ENCODE assay signal across 1 cellular context in the genomic region with DNA sequence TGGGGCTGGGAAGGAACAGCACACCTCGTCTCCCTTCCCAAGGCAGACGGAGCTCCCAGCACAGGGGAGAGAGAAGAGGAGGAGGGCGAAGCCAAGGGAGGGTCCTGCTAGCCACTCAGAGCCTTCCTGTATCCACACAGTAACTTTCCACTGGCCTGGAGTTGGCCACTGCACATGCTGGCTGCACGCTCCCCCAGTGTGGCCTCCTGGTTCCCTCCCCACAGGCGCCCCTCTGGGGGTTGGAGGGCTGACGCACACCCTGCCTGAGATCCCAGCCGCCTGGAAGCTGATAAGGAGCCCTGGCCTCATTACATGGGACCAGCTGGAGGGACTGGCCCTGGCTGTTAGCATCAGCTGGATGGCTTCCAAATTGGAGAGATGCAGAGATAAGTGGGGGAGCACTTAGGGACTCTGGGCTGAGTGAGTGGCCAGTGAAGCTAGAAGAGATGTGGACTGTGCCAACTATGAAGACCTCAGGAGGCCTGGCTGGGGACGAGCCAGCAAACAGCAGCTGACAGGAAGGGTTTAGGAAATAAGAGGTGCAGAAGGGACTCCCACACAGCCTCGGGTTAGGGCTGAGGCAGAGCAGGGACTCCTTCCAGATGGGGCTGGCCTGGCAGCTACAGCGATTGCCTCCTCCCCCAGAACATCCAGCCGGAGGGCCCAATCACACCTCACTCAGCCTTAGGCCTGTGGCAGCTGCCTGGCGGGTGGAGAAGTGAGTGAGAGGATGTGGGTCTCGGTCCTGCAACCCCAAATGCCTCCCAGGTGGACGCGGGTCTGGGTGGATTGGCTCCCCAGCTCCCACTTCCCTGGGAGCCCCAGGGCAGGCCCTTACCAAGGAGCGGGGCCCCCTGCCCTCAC.
TF ChIP-seq lines count a peak whose summit lies in the region.

No MANE protein-coding gene starts in this region.

TF ChIP-seq in K562, 482 proteins besides CTCF, POLR2A, EP300 and RAD21 (continued from another document and continues in another):
- peak; percentile 81 for TF ChIP-seq CREB3 (tag; conservative IDR thresholded peaks at IDR 0.05; ENCODE audit: low read depth)
- TF ChIP-seq, protein P1, sequence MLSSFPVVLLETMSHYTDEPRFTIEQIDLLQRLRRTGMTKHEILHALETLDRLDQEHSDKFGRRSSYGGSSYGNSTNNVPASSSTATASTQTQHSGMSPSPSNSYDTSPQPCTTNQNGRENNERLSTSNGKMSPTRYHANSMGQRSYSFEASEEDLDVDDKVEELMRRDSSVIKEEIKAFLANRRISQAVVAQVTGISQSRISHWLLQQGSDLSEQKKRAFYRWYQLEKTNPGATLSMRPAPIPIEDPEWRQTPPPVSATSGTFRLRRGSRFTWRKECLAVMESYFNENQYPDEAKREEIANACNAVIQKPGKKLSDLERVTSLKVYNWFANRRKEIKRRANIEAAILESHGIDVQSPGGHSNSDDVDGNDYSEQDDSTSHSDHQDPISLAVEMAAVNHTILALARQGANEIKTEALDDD (IDR thresholded peaks at IDR 0.05), result no peak
- TF ChIP-seq BCOR (IDR thresholded peaks at IDR 0.05), result peak; percentile 82
- TF ChIP-seq SMARCA4 (IDR thresholded peaks at IDR 0.05), result peak; percentile 99
- TF ChIP-seq ZNF780A (CRISPR knock-in tag; IDR thresholded peaks at IDR 0.05), result no peak
- TF ChIP-seq EWSR1 (IDR thresholded peaks at IDR 0.05; ENCODE audit: borderline replicate concordance, low read depth, partially characterized antibody), result no peak
- TF ChIP-seq, protein P2, sequence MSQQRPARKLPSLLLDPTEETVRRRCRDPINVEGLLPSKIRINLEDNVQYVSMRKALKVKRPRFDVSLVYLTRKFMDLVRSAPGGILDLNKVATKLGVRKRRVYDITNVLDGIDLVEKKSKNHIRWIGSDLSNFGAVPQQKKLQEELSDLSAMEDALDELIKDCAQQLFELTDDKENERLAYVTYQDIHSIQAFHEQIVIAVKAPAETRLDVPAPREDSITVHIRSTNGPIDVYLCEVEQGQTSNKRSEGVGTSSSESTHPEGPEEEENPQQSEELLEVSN (IDR thresholded peaks at IDR 0.05; ENCODE audit: borderline replicate concordance in 1 of 2, extremely low read depth in 1 of 2, insufficient read depth in 1 of 2, insufficient read length in 1 of 2, low read depth in 1 of 2, low read length in 1 of 2, poor library complexity in 1 of 2, severe bottlenecking in 1 of 2), result peak; percentile 87 to 90
- no peak for TF ChIP-seq ZNF655 (CRISPR knock-in tag; IDR thresholded peaks at IDR 0.05)
- no peak for TF ChIP-seq ZNF76 (CRISPR knock-in tag; IDR thresholded peaks at IDR 0.05; ENCODE audit: borderline replicate concordance)
- TF ChIP-seq MCM3 (IDR thresholded peaks at IDR 0.05), result no peak
- peak; percentile 95 for TF ChIP-seq TAL1 (IDR thresholded peaks at IDR 0.05)
- TF ChIP-seq HLTF (IDR thresholded peaks at IDR 0.05), result 0 out of 2 replicates have a peak, but pooled peaks have one; percentile 66
- TF ChIP-seq, protein P3, sequence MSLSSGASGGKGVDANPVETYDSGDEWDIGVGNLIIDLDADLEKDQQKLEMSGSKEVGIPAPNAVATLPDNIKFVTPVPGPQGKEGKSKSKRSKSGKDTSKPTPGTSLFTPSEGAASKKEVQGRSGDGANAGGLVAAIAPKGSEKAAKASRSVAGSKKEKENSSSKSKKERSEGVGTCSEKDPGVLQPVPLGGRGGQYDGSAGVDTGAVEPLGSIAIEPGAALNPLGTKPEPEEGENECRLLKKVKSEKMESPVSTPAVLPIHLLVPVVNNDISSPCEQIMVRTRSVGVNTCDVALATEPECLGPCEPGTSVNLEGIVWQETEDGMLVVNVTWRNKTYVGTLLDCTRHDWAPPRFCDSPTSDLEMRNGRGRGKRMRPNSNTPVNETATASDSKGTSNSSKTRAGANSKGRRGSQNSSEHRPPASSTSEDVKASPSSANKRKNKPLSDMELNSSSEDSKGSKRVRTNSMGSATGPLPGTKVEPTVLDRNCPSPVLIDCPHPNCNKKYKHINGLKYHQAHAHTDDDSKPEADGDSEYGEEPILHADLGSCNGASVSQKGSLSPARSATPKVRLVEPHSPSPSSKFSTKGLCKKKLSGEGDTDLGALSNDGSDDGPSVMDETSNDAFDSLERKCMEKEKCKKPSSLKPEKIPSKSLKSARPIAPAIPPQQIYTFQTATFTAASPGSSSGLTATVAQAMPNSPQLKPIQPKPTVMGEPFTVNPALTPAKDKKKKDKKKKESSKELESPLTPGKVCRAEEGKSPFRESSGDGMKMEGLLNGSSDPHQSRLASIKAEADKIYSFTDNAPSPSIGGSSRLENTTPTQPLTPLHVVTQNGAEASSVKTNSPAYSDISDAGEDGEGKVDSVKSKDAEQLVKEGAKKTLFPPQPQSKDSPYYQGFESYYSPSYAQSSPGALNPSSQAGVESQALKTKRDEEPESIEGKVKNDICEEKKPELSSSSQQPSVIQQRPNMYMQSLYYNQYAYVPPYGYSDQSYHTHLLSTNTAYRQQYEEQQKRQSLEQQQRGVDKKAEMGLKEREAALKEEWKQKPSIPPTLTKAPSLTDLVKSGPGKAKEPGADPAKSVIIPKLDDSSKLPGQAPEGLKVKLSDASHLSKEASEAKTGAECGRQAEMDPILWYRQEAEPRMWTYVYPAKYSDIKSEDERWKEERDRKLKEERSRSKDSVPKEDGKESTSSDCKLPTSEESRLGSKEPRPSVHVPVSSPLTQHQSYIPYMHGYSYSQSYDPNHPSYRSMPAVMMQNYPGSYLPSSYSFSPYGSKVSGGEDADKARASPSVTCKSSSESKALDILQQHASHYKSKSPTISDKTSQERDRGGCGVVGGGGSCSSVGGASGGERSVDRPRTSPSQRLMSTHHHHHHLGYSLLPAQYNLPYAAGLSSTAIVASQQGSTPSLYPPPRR (CRISPR knock-in tag; IDR thresholded peaks at IDR 0.05; ENCODE audit: borderline replicate concordance), result no peak
- TF ChIP-seq, protein P4, sequence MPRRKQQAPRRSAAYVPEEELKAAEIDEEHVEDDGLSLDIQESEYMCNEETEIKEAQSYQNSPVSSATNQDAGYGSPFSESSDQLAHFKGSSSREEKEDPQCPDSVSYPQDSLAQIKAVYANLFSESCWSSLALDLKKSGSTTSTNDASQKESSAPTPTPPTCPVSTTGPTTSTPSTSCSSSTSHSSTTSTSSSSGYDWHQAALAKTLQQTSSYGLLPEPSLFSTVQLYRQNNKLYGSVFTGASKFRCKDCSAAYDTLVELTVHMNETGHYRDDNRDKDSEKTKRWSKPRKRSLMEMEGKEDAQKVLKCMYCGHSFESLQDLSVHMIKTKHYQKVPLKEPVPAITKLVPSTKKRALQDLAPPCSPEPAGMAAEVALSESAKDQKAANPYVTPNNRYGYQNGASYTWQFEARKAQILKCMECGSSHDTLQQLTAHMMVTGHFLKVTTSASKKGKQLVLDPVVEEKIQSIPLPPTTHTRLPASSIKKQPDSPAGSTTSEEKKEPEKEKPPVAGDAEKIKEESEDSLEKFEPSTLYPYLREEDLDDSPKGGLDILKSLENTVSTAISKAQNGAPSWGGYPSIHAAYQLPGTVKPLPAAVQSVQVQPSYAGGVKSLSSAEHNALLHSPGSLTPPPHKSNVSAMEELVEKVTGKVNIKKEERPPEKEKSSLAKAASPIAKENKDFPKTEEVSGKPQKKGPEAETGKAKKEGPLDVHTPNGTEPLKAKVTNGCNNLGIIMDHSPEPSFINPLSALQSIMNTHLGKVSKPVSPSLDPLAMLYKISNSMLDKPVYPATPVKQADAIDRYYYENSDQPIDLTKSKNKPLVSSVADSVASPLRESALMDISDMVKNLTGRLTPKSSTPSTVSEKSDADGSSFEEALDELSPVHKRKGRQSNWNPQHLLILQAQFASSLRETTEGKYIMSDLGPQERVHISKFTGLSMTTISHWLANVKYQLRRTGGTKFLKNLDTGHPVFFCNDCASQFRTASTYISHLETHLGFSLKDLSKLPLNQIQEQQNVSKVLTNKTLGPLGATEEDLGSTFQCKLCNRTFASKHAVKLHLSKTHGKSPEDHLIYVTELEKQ (CRISPR knock-in tag; IDR thresholded peaks at IDR 0.05), result 0 out of 2 replicates have a peak, but pooled peaks have one; percentile 29
- TF ChIP-seq ZBTB1 (CRISPR knock-in tag; IDR thresholded peaks at IDR 0.05; ENCODE audit: borderline replicate concordance, low read depth), result no peak
- peak; percentile 93 for TF ChIP-seq CREM (IDR thresholded peaks at IDR 0.05; ENCODE audit: low read depth)
- 0 out of 2 replicates have a peak, but pooled peaks have one; percentile 66 for TF ChIP-seq TCFL5 (CRISPR knock-in tag; conservative IDR thresholded peaks at IDR 0.05)
- TF ChIP-seq ZFP30 (CRISPR knock-in tag; IDR thresholded peaks at IDR 0.05; ENCODE audit: borderline replicate concordance), result no peak
- TF ChIP-seq THRAP3 (IDR thresholded peaks at IDR 0.05; ENCODE audit: borderline replicate concordance), result no peak
- TF ChIP-seq, protein P5, sequence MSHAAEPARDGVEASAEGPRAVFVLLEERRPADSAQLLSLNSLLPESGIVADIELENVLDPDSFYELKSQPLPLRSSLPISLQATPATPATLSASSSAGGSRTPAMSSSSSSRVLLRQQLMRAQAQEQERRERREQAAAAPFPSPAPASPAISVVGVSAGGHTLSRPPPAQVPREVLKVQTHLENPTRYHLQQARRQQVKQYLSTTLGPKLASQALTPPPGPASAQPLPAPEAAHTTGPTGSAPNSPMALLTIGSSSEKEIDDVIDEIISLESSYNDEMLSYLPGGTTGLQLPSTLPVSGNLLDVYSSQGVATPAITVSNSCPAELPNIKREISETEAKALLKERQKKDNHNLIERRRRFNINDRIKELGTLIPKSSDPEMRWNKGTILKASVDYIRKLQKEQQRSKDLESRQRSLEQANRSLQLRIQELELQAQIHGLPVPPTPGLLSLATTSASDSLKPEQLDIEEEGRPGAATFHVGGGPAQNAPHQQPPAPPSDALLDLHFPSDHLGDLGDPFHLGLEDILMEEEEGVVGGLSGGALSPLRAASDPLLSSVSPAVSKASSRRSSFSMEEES (CRISPR knock-in tag; IDR thresholded peaks at IDR 0.05), result no peak
- TF ChIP-seq FIP1L1 (IDR thresholded peaks at IDR 0.05; ENCODE audit: low read depth, low read length, poor library complexity, severe bottlenecking), result no peak
- no peak for TF ChIP-seq ZNF785 (CRISPR knock-in tag; IDR thresholded peaks at IDR 0.05)
- TF ChIP-seq POLR2G (IDR thresholded peaks at IDR 0.05; ENCODE audit: low read depth, low read length), result peak; percentile 49
- TF ChIP-seq FOXA3 (CRISPR knock-in tag; conservative IDR thresholded peaks at IDR 0.05 in 1 of 2, IDR thresholded peaks at IDR 0.05 in 1 of 2), result no peak
- no peak for TF ChIP-seq ZNF212 (CRISPR knock-in tag; IDR thresholded peaks at IDR 0.05)
- no peak for TF ChIP-seq BRF2 (IDR thresholded peaks at IDR 0.05; ENCODE audit: borderline replicate concordance, insufficient read depth, insufficient read length)
- peak; percentile 99 for TF ChIP-seq ARID1B (IDR thresholded peaks at IDR 0.05)
- TF ChIP-seq TAF7 (tag; IDR thresholded peaks at IDR 0.05), result no peak
- no peak for TF ChIP-seq ZNF224 (CRISPR knock-in tag; IDR thresholded peaks at IDR 0.05)
- TF ChIP-seq NUFIP1 (IDR thresholded peaks at IDR 0.05; ENCODE audit: partially characterized antibody), result peak; percentile 78
- no peak for TF ChIP-seq GABPB2 (CRISPR knock-in tag; conservative IDR thresholded peaks at IDR 0.05)
- no peak for TF ChIP-seq DIDO1 (tag; IDR thresholded peaks at IDR 0.05; ENCODE audit: low read depth)
- TF ChIP-seq GTF2F1 (IDR thresholded peaks at IDR 0.05; ENCODE audit: low read depth, low read length), result no peak
- no peak for TF ChIP-seq LARP7 (IDR thresholded peaks at IDR 0.05)
- TF ChIP-seq SMAD1 (IDR thresholded peaks at IDR 0.05; ENCODE audit: low read depth, low read length, partially characterized antibody), result peak; percentile 89
- TF ChIP-seq KDM2B (CRISPR knock-in tag; IDR thresholded peaks at IDR 0.05), result no peak
- peak in 1 of 2 experiments; percentile 88; a peak in 2 of 4 replicates for TF ChIP-seq NONO (IDR thresholded peaks at IDR 0.05; ENCODE audit: low read depth in 2 of 2, low read length in 1 of 2)
- no peak for TF ChIP-seq BRCA1 (IDR thresholded peaks at IDR 0.05)
- no peak for TF ChIP-seq BRCA1 (CRISPR knock-in tag; IDR thresholded peaks at IDR 0.05)
- no peak for TF ChIP-seq ZNF699 (CRISPR knock-in tag; IDR thresholded peaks at IDR 0.05; ENCODE audit: insufficient replicate concordance)
- TF ChIP-seq, protein P6, sequence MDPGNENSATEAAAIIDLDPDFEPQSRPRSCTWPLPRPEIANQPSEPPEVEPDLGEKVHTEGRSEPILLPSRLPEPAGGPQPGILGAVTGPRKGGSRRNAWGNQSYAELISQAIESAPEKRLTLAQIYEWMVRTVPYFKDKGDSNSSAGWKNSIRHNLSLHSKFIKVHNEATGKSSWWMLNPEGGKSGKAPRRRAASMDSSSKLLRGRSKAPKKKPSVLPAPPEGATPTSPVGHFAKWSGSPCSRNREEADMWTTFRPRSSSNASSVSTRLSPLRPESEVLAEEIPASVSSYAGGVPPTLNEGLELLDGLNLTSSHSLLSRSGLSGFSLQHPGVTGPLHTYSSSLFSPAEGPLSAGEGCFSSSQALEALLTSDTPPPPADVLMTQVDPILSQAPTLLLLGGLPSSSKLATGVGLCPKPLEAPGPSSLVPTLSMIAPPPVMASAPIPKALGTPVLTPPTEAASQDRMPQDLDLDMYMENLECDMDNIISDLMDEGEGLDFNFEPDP (CRISPR knock-in tag; IDR thresholded peaks at IDR 0.05), result no peak
- peak; percentile 67 for TF ChIP-seq RBM39 (optimal IDR thresholded peaks at IDR 0.05; ENCODE audit: low read depth, low read length)
- TF ChIP-seq SREBF2 (CRISPR knock-in tag; IDR thresholded peaks at IDR 0.05), result no peak
- TF ChIP-seq IFI16 (CRISPR knock-in tag; IDR thresholded peaks at IDR 0.05), result no peak
- TF ChIP-seq TARDBP (IDR thresholded peaks at IDR 0.05), result peak; percentile 92; the same call in 1 of the 2 replicates
- peak; percentile 29; the same call in 1 of the 2 replicates for TF ChIP-seq PHF8 (IDR thresholded peaks at IDR 0.05; ENCODE audit: borderline replicate concordance, low read length)
- TF ChIP-seq CC2D1A (IDR thresholded peaks at IDR 0.05), result peak; percentile 92; the same call in 1 of the 2 replicates
